Comparison of ENCODE assay signal across 19 cellular contexts in the genomic region with DNA sequence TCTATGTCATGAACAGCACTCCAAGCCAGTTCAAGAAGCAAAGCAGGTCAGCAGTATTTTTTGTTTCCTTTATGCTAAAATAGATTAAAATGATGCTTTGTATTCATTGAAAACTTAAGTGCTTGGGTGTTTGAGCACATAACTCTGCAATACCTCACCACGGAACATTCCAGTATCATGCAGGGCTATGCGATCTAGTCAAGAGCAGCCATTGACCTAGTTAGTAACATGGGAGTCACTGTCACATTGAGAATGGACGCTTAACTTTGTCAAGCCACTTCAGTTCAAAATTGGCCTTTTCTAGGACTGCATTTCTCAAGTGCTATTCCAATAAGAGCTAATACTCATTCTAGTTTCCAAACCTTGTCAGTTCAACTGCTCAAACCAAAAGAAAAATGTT.
DNase-seq lines count a peak whose midpoint lies in the region; ATAC-seq, FAIRE-seq and TF ChIP-seq lines count a peak whose summit lies in the region.
"Had no signal": no experiment of that assay in that cellular context is flagged by ENCODE, and none has a peak within 500 bp of the region (broad histone marks: within the 10 kb centered on the region; RNA-seq: fewer than 3 reads in every experiment).

No MANE protein-coding gene starts in this region.

- no peak for TF ChIP-seq POLR2A in thyroid gland (IDR thresholded peaks at IDR 0.05)

- no peaks in the 10 kb centered on the region for H3K36me3 Mint-ChIP-seq in astrocyte (ENCODE audit: low read depth, unreplicated experiment)
- H3K36me3 Mint-ChIP-seq: CD4-positive, CD25-positive, alpha-beta regulatory T cell; CD8-positive, alpha-beta T cell had no signal

- H3K27ac ChIP-seq in astrocyte (ENCODE audit: low read depth, low read length): no peak overlapping the region
- no peak overlapping the region for H3K27ac ChIP-seq in thyroid gland
- H3K27ac ChIP-seq: BLaER1, C4-2B had no signal

- H3K4me3 Mint-ChIP-seq in astrocyte (ENCODE audit: unreplicated experiment): no peak overlapping the region
- H3K4me3 Mint-ChIP-seq: B cell; CD4-positive, CD25-positive, alpha-beta regulatory T cell; CD8-positive, alpha-beta T cell had no signal

- no peak for FAIRE-seq in astrocyte (lab: Jason Lieb, UNC)
- FAIRE-seq: A204.1, GM12892 had no signal

- TF ChIP-seq CTCF in astrocyte (IDR thresholded peaks at IDR 0.05; ENCODE audit: insufficient read depth, low read depth, low read length): no peak
- no peak for TF ChIP-seq CTCF in astrocyte of the spinal cord (IDR thresholded peaks at IDR 0.05; ENCODE audit: low read depth, low read length)
- TF ChIP-seq CTCF in thyroid gland (IDR thresholded peaks at IDR 0.05): no peak

- ATAC-seq in HG02973 (IDR thresholded peaks at IDR 0.05; ENCODE audit: unreplicated experiment): no peak
- ATAC-seq: CD8-positive, alpha-beta T cell had no signal

- no peaks in the 10 kb centered on the region for H3K27me3 Mint-ChIP-seq in astrocyte (ENCODE audit: low read depth, unreplicated experiment)
- H3K27me3 Mint-ChIP-seq: B cell; CD4-positive, CD25-positive, alpha-beta regulatory T cell had no signal

- H2AFZ ChIP-seq in astrocyte (ENCODE audit: low read depth, low read length): no peak overlapping the region

- H3K79me2 ChIP-seq in astrocyte (ENCODE audit: insufficient read depth, low read length): no peaks in the 10 kb centered on the region

- H3K4me3 ChIP-seq in astrocyte (ENCODE audit: insufficient read depth, low read depth, low read length) (no peak overlapping the region), astrocyte of the spinal cord (ENCODE audit: low read depth, low read length) (no peak overlapping the region), thyroid gland (replicated peaks in 1 of 3) (no peak overlapping the region)
- H3K4me3 ChIP-seq: BLaER1 had no signal

- H3K27me3 ChIP-seq in astrocyte (ENCODE audit: insufficient read depth, low read length): no peaks in the 10 kb centered on the region
- no peaks in the 10 kb centered on the region for H3K27me3 ChIP-seq in thyroid gland
- H3K27me3 ChIP-seq: BLaER1 had no signal

- 60 to 67% methylated on average over 3 of the region's 3 CpGs for WGBS in thyroid gland, 2 donors

- no peaks in the 10 kb centered on the region for H4K20me1 ChIP-seq in astrocyte (ENCODE audit: insufficient read depth, low read length)
- H4K20me1 ChIP-seq: BLaER1 had no signal

- H3K36me3 ChIP-seq in astrocyte (ENCODE audit: insufficient read depth, low read length): no peaks in the 10 kb centered on the region
- no peaks in the 10 kb centered on the region for H3K36me3 ChIP-seq in thyroid gland
- H3K36me3 ChIP-seq: BLaER1 had no signal

- H3K4me1 ChIP-seq in astrocyte (ENCODE audit: insufficient read depth, low read length) (no peaks in the 10 kb centered on the region), thyroid gland (peaks cover 0 to 6% of the 10 kb centered on the region in 2 donors)
- H3K4me1 ChIP-seq: BLaER1, Caco-2 had no signal

- DNase-seq in astrocyte (ENCODE audit: low read depth): peak; percentile 0
- peak; percentile 2 for DNase-seq in astrocyte of the spinal cord (ENCODE audit: low read depth, low spot score)
- peak; percentile 3 to 13 for DNase-seq in thyroid gland
- no peak for DNase-seq in hippocampal formation (lab: John Stamatoyannopoulos, UW)
- DNase-seq in activated CD4-positive, alpha-beta T cell treated with anti-CD3 and anti-CD28 coated beads for 1 hour: no peak
- DNase-seq: Caco-2; CD4-positive, CD25-positive, alpha-beta regulatory T cell; CD8-positive, alpha-beta T cell; DMS153; DMS79 treated with DMSO at 0.1 percent for 48 hours; GF-D8; GOT3; H7 had no signal

- H3K9me3 ChIP-seq in astrocyte (ENCODE audit: insufficient read depth, low read depth, low read length) (no peaks in the 10 kb centered on the region), thyroid gland (no peaks in the 10 kb centered on the region)
- H3K9me3 ChIP-seq: BLaER1, Caco-2 had no signal

- H3K4me1 Mint-ChIP-seq in astrocyte (ENCODE audit: low read depth, unreplicated experiment): peaks cover 4% of the 10 kb centered on the region
- H3K4me1 Mint-ChIP-seq: B cell; CD4-positive, CD25-positive, alpha-beta regulatory T cell had no signal

- H3K9ac ChIP-seq in astrocyte (ENCODE audit: low read length): no peak overlapping the region
- H3K9ac ChIP-seq: BLaER1 had no signal

- H3K27ac Mint-ChIP-seq in astrocyte (ENCODE audit: unreplicated experiment): no peak overlapping the region
- H3K27ac Mint-ChIP-seq: B cell; CD4-positive, CD25-positive, alpha-beta regulatory T cell; CD8-positive, alpha-beta T cell had no signal

- intact Hi-C loops in thyroid gland (cut with DNase I): no loop called here

- no peaks in the 10 kb centered on the region for H3K9me3 Mint-ChIP-seq in astrocyte (ENCODE audit: unreplicated experiment)
- H3K9me3 Mint-ChIP-seq: CD8-positive, alpha-beta T cell had no signal

- H3K4me2 ChIP-seq in astrocyte (ENCODE audit: low read length): no peak overlapping the region
- H3K4me2 ChIP-seq: BLaER1 had no signal

- in situ Hi-C loops in astrocyte of the spinal cord (cut with HindIII; ENCODE audit: low sequenced_read_pairs): no loop called here

Comparison
In these comparisons a context has a peak if more than half of its experiments do, and no peak if none do; other contexts are left out.
1. DNase-seq: peak in astrocyte (single experiment), astrocyte of the spinal cord (single experiment) and thyroid gland (2 of 2); none in hippocampal formation (0 of 2) and activated CD4-positive, alpha-beta T cell treated with anti-CD3 and anti-CD28 coated beads for 1 hour (single experiment).